32 cellular contexts compared by ENCODE assay signal in genomic region chr2:5175231-5175630, GRCh38.
"Had no signal": no experiment of that assay in that cellular context is flagged by ENCODE, and none has a peak within 500 bp of the region (broad histone marks: within the 10 kb centered on the region; RNA-seq: fewer than 3 reads in every experiment).

No MANE protein-coding gene starts in this region.

- H3K27me3 Mint-ChIP-seq: activated B cell treated with CpG ODN at 0.5 μM for 24 hours; activated CD8-positive, alpha-beta T cell treated with anti-CD3 and anti-CD28 coated beads for 36 hours; activated naive CD8-positive, alpha-beta T cell treated with anti-CD3 and anti-CD28 coated beads, Interleukin-2, amount 10 ng/mL, durations not matched to agents 7 days and 5 days; activated T-helper 17 cell treated with anti-CD3 and anti-CD28 coated beads, Interleukin-2, amount 50 U/mL, for 72 hours; central memory CD8-positive, alpha-beta T cell had no signal

- H3K4me1 Mint-ChIP-seq: activated B cell treated with CpG ODN at 0.5 μM for 24 hours; activated naive CD8-positive, alpha-beta T cell treated with anti-CD3 and anti-CD28 coated beads, Interleukin-2, amount 10 ng/mL, durations not matched to agents 7 days and 5 days; activated T-helper 17 cell treated with anti-CD3 and anti-CD28 coated beads, Interleukin-2, amount 50 U/mL, for 72 hours; central memory CD8-positive, alpha-beta T cell had no signal

- H3K27ac ChIP-seq: ascending aorta, cardiac muscle cell, KMS-11, PC-9, RWPE1, VCaP had no signal

- ATAC-seq: activated CD8-positive, alpha-beta T cell treated with anti-CD3 and anti-CD28 coated beads for 36 hours; activated T-cell treated with anti-CD3 and anti-CD28 coated beads, Interleukin-2, amount 50 U/mL, for 72 hours; activated T-helper 17 cell treated with anti-CD3 and anti-CD28 coated beads, Interleukin-2, amount 50 U/mL, for 72 hours had no signal

- H3K9me3 Mint-ChIP-seq: activated B cell treated with CpG ODN at 0.5 μM for 24 hours; activated naive CD8-positive, alpha-beta T cell treated with anti-CD3 and anti-CD28 coated beads, Interleukin-2, amount 10 ng/mL, durations not matched to agents 7 days and 5 days; activated T-helper 17 cell treated with anti-CD3 and anti-CD28 coated beads, Interleukin-2, amount 50 U/mL, for 72 hours had no signal

- H3K9ac ChIP-seq: KMS-11 had no signal

- H3K4me2 ChIP-seq: KMS-11, PC-9 had no signal

- H3K4me3 Mint-ChIP-seq: activated B cell treated with CpG ODN at 0.5 μM for 24 hours; activated CD8-positive, alpha-beta T cell treated with anti-CD3 and anti-CD28 coated beads for 36 hours; activated naive CD8-positive, alpha-beta T cell treated with anti-CD3 and anti-CD28 coated beads, Interleukin-2, amount 10 ng/mL, durations not matched to agents 7 days and 5 days; activated T-cell treated with anti-CD3 and anti-CD28 coated beads, Interleukin-2, amount 50 U/mL, for 72 hours; activated T-helper 17 cell treated with anti-CD3 and anti-CD28 coated beads, Interleukin-2, amount 50 U/mL, for 72 hours; central memory CD8-positive, alpha-beta T cell had no signal

- H3K36me3 Mint-ChIP-seq: activated naive CD8-positive, alpha-beta T cell treated with anti-CD3 and anti-CD28 coated beads, Interleukin-2, amount 10 ng/mL, durations not matched to agents 7 days and 5 days had no signal

- H3K9me3 ChIP-seq: ascending aorta had no signal

- H3K36me3 ChIP-seq: ascending aorta, cardiac muscle cell had no signal

- H3K27me3 ChIP-seq: ascending aorta, cardiac muscle cell had no signal

- DNase-seq: activated B cell treated with CpG ODN at 0.5 μM for 24 hours; activated CD4-positive, alpha-beta T cell treated with anti-CD3 and anti-CD28 coated beads for 48 hours; activated CD4-positive, CD25-positive, alpha-beta regulatory T cell treated with anti-CD3 and anti-CD28 coated beads, Interleukin-2, amount 50 U/mL, for 72 hours; activated CD8-positive, alpha-beta T cell treated with anti-CD3 and anti-CD28 coated beads for 36 hours; activated effector memory CD4-positive, alpha-beta T cell treated with anti-CD3 and anti-CD28 coated beads, Interleukin-2, amount 50 U/mL, for 16 hours; activated naive CD4-positive, alpha-beta T cell; activated naive CD4-positive, alpha-beta T cell treated with anti-CD3 and anti-CD28 coated beads, Interleukin-2, amount 50 U/mL, for 16 hours; activated naive CD8-positive, alpha-beta T cell treated with anti-CD3 and anti-CD28 coated beads, Interleukin-2, amount 10 ng/mL, durations not matched to agents 7 days and 5 days; activated T-cell treated with anti-CD3 and anti-CD28 coated beads, Interleukin-2, amount 50 U/mL, for 1 hour; activated T-cell treated with anti-CD3 and anti-CD28 coated beads, Interleukin-2, amount 50 U/mL, for 72 hours; amygdala; MM.1S; MV-4-11; NCI-H1092 treated with DMSO at 0.1 percent for 48 hours; NCI-H1694; NCI-H1930; NCI-H510A; NCI-H526 treated with DMSO at 0.1 percent for 48 hours; NCI-H82; PC-9; Right ventricle myocardium superior; SW 1271; T-helper 1 cell; T-helper 2 cell; T-helper 9 cell had no signal

- H3K27ac Mint-ChIP-seq: activated B cell treated with CpG ODN at 0.5 μM for 24 hours; activated CD8-positive, alpha-beta T cell treated with anti-CD3 and anti-CD28 coated beads for 36 hours; activated naive CD8-positive, alpha-beta T cell treated with anti-CD3 and anti-CD28 coated beads, Interleukin-2, amount 10 ng/mL, durations not matched to agents 7 days and 5 days; activated T-cell treated with anti-CD3 and anti-CD28 coated beads, Interleukin-2, amount 50 U/mL, for 72 hours; activated T-helper 17 cell treated with anti-CD3 and anti-CD28 coated beads, Interleukin-2, amount 50 U/mL, for 72 hours had no signal

- H3K4me1 ChIP-seq: ascending aorta had no signal

- H3K4me3 ChIP-seq: ascending aorta, cardiac muscle cell, PC-9 had no signal
